23 cellular contexts compared by ENCODE assay signal in the genomic region with DNA sequence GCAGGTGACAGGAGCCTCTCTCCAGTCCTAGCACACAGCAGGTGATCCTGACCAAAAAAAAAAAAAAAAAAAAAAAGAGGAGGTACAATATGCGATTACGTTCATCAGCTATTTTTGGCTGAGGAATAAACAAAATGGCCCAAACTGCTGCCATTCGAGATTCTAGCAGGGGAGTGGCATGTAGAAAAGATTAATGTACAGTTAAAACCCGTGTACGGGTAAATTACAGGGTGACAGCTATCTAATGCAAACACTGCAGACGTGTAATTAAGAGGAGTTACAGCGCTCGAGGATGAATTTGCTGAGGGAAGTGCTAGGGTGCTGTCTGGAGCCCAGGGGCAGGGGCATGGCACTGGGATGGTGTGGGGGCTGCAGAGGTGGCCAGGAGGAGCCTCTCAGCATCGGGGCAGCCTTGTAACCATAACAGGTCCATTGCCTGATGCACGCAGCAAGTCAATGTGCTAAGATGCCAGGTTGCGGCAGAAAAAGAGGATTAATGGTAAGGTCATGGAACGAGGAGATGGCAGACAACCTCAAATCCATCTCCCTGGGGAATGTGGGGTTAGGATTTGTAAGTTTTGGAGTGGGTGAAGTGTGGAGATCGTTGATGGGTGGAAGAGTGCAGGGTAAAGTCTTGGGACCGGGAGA. TPM values are rescaled to one million over a fixed set of nuclear protein-coding genes. Genes with fewer than 3 reads are reported as not detected.
DNase-seq lines count a peak whose midpoint lies in the region; ATAC-seq, FAIRE-seq and TF ChIP-seq lines count a peak whose summit lies in the region.
"Had no signal": no experiment of that assay in that cellular context is flagged by ENCODE, and none has a peak within 500 bp of the region (broad histone marks: within the 10 kb centered on the region; RNA-seq: fewer than 3 reads in every experiment).

No MANE protein-coding gene starts in this region.

- peak overlapping the region; percentile 70 to 80 for H3K4me2 ChIP-seq in H1 (ENCODE audit: insufficient read depth in 1 of 2, low read depth in 2 of 2, low read length in 2 of 2)

- H3K4me3 ChIP-seq in heart left ventricle (no peak overlapping the region), H1 (ENCODE audit: extremely low read depth in 1 of 4, insufficient read depth in 2 of 4, low read depth in 3 of 4, low read length in 4 of 4) (peak overlapping the region in 1 of 4 experiments; percentile 41; a peak in 1 of 8 replicates)
- H3K4me3 ChIP-seq in CD4-positive, alpha-beta memory T cell (ENCODE audit: low read length in 2 of 2): no peak overlapping the region
- H3K4me3 ChIP-seq: ascending aorta, GM12878, vagina had no signal

- H2BK120ac ChIP-seq in H1 (replicated peaks; ENCODE audit: low read depth, low read length): peak overlapping the region; percentile 91

- peaks cover 0 to 3% (median 0%) of the 10 kb centered on the region in 4 donors for H3K4me1 Mint-ChIP-seq in CD4-positive, alpha-beta memory T cell
- H3K4me1 Mint-ChIP-seq: CD8-positive, alpha-beta memory T cell; memory B cell had no signal

- TF ChIP-seq POLR2A in heart left ventricle (IDR thresholded peaks at IDR 0.05) (no peak), H1 (IDR thresholded peaks at IDR 0.05; ENCODE audit: control extremely low read depth in 1 of 2, low read depth in 2 of 2, low read length in 2 of 2) (no peak)

- peak overlapping the region; percentile 87 for H3K4ac ChIP-seq in H1 (replicated peaks; ENCODE audit: insufficient read length, low read depth, low read length)

- no peak for TF ChIP-seq RAD21 in H1 (IDR thresholded peaks at IDR 0.05 in 1 of 2, conservative IDR thresholded peaks at IDR 0.05 in 1 of 2; ENCODE audit: low read depth in 2 of 2, low read length in 2 of 2)

- no peak overlapping the region for H3K56ac ChIP-seq in H1 (replicated peaks; ENCODE audit: insufficient read length, low read depth, low read length)

- FAIRE-seq in H1 (lab: Jason Lieb, UNC): no peak
- FAIRE-seq: GM12878 had no signal

- no peaks in the 10 kb centered on the region for H3K36me3 Mint-ChIP-seq in CD4-positive, alpha-beta memory T cell
- H3K36me3 Mint-ChIP-seq: CD8-positive, alpha-beta memory T cell; memory B cell; natural killer cell treated with Interleukin-12 subunit alpha and Interleukin-12 subunit beta and Interleukin-15 and Interleukin-18, amount 100 ng/mL, for 72 hours had no signal

- H3K4me3 Mint-ChIP-seq in CD4-positive, alpha-beta memory T cell: no peak overlapping the region
- H3K4me3 Mint-ChIP-seq: CD8-positive, alpha-beta memory T cell; memory B cell; natural killer cell treated with Interleukin-12 subunit alpha and Interleukin-12 subunit beta and Interleukin-15 and Interleukin-18, amount 100 ng/mL, for 72 hours had no signal

- ATAC-seq in heart left ventricle (no peak), GM21526 (IDR thresholded peaks at IDR 0.05; ENCODE audit: low FRiP score, unreplicated experiment) (no peak), HG03159 (IDR thresholded peaks at IDR 0.05; ENCODE audit: unreplicated experiment) (no peak)
- ATAC-seq: activated CD4-positive, CD25-positive, alpha-beta regulatory T cell treated with anti-CD3 and anti-CD28 coated beads, Interleukin-2, amount 50 U/mL, for 24 hours; GM12878; natural killer cell treated with Interleukin-12 subunit alpha and Interleukin-12 subunit beta and Interleukin-15 and Interleukin-18, amount 100 ng/mL, for 72 hours had no signal

- H3K9me3 ChIP-seq in heart left ventricle: no peaks in the 10 kb centered on the region
- H3K9me3 ChIP-seq in H1 (ENCODE audit: insufficient read depth in 2 of 2, low read depth in 1 of 2, low read length in 1 of 2): no peaks in the 10 kb centered on the region
- no peaks in the 10 kb centered on the region for H3K9me3 ChIP-seq in CD4-positive, alpha-beta memory T cell (ENCODE audit: control insufficient read depth in 1 of 2, low read length in 2 of 2)
- H3K9me3 ChIP-seq: ascending aorta, vagina had no signal

- H2BK20ac ChIP-seq in H1 (ENCODE audit: low read length): peak overlapping the region; percentile 67

- no peak overlapping the region for H2AFZ ChIP-seq in H1 (ENCODE audit: low read length)

- H4K8ac ChIP-seq in H1 (ENCODE audit: extremely low read depth, insufficient read depth, low read length): no peak overlapping the region

- H2AK5ac ChIP-seq in H1 (ENCODE audit: low read depth, low read length): peak overlapping the region; percentile 44; the same call in 1 of the 2 replicates

- no peaks in the 10 kb centered on the region for H3K9me3 Mint-ChIP-seq in CD4-positive, alpha-beta memory T cell
- H3K9me3 Mint-ChIP-seq: memory B cell; natural killer cell treated with Interleukin-12 subunit alpha and Interleukin-12 subunit beta and Interleukin-15 and Interleukin-18, amount 100 ng/mL, for 72 hours had no signal

- H3K27me3 ChIP-seq in heart left ventricle (peaks cover 0 to 30% (median 2%) of the 10 kb centered on the region in 9 donors), H1 (replicated peaks in 1 of 4; ENCODE audit: control insufficient read depth in 3 of 4, extremely low read depth in 1 of 4, insufficient read depth in 3 of 4, low read length in 3 of 4) (no peaks in the 10 kb centered on the region)
- H3K27me3 ChIP-seq in CD4-positive, alpha-beta memory T cell (ENCODE audit: insufficient read depth, low read length): no peaks in the 10 kb centered on the region
- H3K27me3 ChIP-seq: ascending aorta, vagina had no signal

- H2BK5ac ChIP-seq in H1 (ENCODE audit: low read depth, low read length): peak overlapping the region; percentile 96; the same call in 1 of the 2 replicates

- no peak overlapping the region for H3K23ac ChIP-seq in H1 (ENCODE audit: insufficient read length)

- H4K5ac ChIP-seq in H1 (ENCODE audit: insufficient read length, low read depth, low read length): no peak overlapping the region

- no peaks in the 10 kb centered on the region for H3K4me1 ChIP-seq in heart left ventricle
- H3K4me1 ChIP-seq in H1 (replicated peaks in 1 of 4; ENCODE audit: control insufficient read depth in 3 of 4, insufficient read depth in 4 of 4, low read length in 3 of 4): peaks cover 7 to 32% (median 20%) of the 10 kb centered on the region in 4 experiments
- no peaks in the 10 kb centered on the region for H3K4me1 ChIP-seq in CD4-positive, alpha-beta memory T cell (ENCODE audit: insufficient read depth, low read length)
- H3K4me1 ChIP-seq: ascending aorta, vagina had no signal

- H2BK15ac ChIP-seq in H1 (ENCODE audit: low read length): peak overlapping the region; percentile 83; the same call in 1 of the 2 replicates

- no peak overlapping the region for H3K9ac ChIP-seq in H1 (replicated peaks in 1 of 4; ENCODE audit: extremely low read depth in 1 of 4, low read depth in 3 of 4, low read length in 3 of 4)

- intact Hi-C loops in cardiac septum (cut with DNase I): no loop called here
- intact Hi-C loops in heart left ventricle (cut with DNase I): no loop called here
- intact Hi-C loops in CD4-positive, alpha-beta memory T cell (cut with micrococcal nuclease): no loop called here

- 54 to 61% (median 59%) methylated on average over 14 of the region's 14 CpGs for WGBS in heart left ventricle, 4 donors
- WGBS in H1 (ENCODE audit: extremely low coverage in 1 of 2, insufficient coverage in 1 of 2, insufficient read length in 1 of 2, insufficient replicate concordance in 2 of 2, low coverage in 1 of 2, low lambda C conversion rate in 2 of 2, missing lambda C conversion rate in 1 of 2), 2 experiments: 77% methylated on average over 12 of the region's 14 CpGs; no CpG with 5 or more reads in 1 of the 2 experiments

- no peak overlapping the region for H3K14ac ChIP-seq in H1 (ENCODE audit: insufficient read length)

- DNase-seq in cardiac septum (ENCODE audit: low spot score) (peak; percentile 36), heart left ventricle (no peak), NCI-H2227 (lab: John Stamatoyannopoulos, UW; ENCODE audit: unreplicated experiment) (peak; percentile 97), H1 (ENCODE audit: low read depth in 1 of 2, low spot score in 2 of 2) (no peak), HT-29 (ENCODE audit: low spot score) (no peak)
- DNase-seq in CD4-positive, alpha-beta memory T cell: no peak
- DNase-seq: activated naive CD4-positive, alpha-beta T cell; CD8-positive, alpha-beta memory T cell; cortex of kidney; Karpas-422; NCI-H2029 treated with DMSO at 0.1 percent for 48 hours; OCI-M1; stimulated activated CD4-positive, alpha-beta T cell treated with anti-CD3 and anti-CD28 coated beads, Interleukin-15, amount 100 ng/mL, for 24 hours had no signal

- peak overlapping the region; percentile 97 for H3K18ac ChIP-seq in H1 (ENCODE audit: extremely low read depth, low read length)

- peaks cover 0 to 4% of the 10 kb centered on the region in 2 experiments; a peak in 2 of 4 replicates for H3K79me2 ChIP-seq in H1 (ENCODE audit: control insufficient read depth in 1 of 2, insufficient read depth in 2 of 2, low read length in 2 of 2)

- peak overlapping the region; percentile 91 for H4K91ac ChIP-seq in H1 (replicated peaks; ENCODE audit: insufficient read length, low read length)

- peak overlapping the region; percentile 70 for H2BK12ac ChIP-seq in H1 (ENCODE audit: low read depth, low read length)

- H3K27ac ChIP-seq in heart left ventricle: no peak overlapping the region
- H3K27ac ChIP-seq in H1 (ENCODE audit: low read depth, low read length): no peak overlapping the region
- H3K27ac ChIP-seq in CD4-positive, alpha-beta memory T cell (ENCODE audit: low read depth, low read length): no peak overlapping the region
- H3K27ac ChIP-seq: ascending aorta, epithelial cell of prostate, vagina had no signal

- peaks cover under 1% of the 10 kb centered on the region; the same call in 1 of the 2 replicates for H3K23me2 ChIP-seq in H1 (ENCODE audit: low read depth, low read length)

- no peak for TF ChIP-seq CTCF in heart left ventricle (IDR thresholded peaks at IDR 0.05)
- no peak for TF ChIP-seq CTCF in H1 (IDR thresholded peaks at IDR 0.05; ENCODE audit: control extremely low read depth in 1 of 3, insufficient read depth in 1 of 3, low read depth in 1 of 3, low read length in 3 of 3)

- H3K27ac Mint-ChIP-seq in CD4-positive, alpha-beta memory T cell: no peak overlapping the region
- H3K27ac Mint-ChIP-seq: CD8-positive, alpha-beta memory T cell; memory B cell; natural killer cell treated with Interleukin-12 subunit alpha and Interleukin-12 subunit beta and Interleukin-15 and Interleukin-18, amount 100 ng/mL, for 72 hours had no signal

- H3K36me3 ChIP-seq in heart left ventricle: no peaks in the 10 kb centered on the region
- no peaks in the 10 kb centered on the region for H3K36me3 ChIP-seq in H1 (ENCODE audit: control insufficient read depth in 2 of 4, insufficient read depth in 4 of 4, low read length in 3 of 4)
- H3K36me3 ChIP-seq in CD4-positive, alpha-beta memory T cell (ENCODE audit: insufficient read depth, low read length): no peaks in the 10 kb centered on the region
- H3K36me3 ChIP-seq: ascending aorta, vagina had no signal

- CTCF ChIA-PET in H1 (lab: Charles Lee; ENCODE audit: partially characterized antibody): interaction anchor here (0.6 to 2.0 kb wide), 5 partner anchors 9 to 53 kb away, joined by 3 to 12 read pairs (median 3); no protein-coding TSS in a partner anchor
- CTCF ChIA-PET in CD4-positive, alpha-beta memory T cell (lab: Charles Lee; ENCODE audit: partially characterized antibody): no interaction called here

- no peaks in the 10 kb centered on the region for H4K20me1 ChIP-seq in H1 (replicated peaks in 1 of 2; ENCODE audit: control insufficient read depth in 1 of 2, insufficient read depth in 2 of 2, low read length in 2 of 2)

- no peak for TF ChIP-seq EP300 in H1 (IDR thresholded peaks at IDR 0.05; ENCODE audit: borderline replicate concordance in 1 of 2, low read depth in 2 of 2, low read length in 2 of 2)

- peaks cover 7 to 16% of the 10 kb centered on the region in 2 donors for H3K27me3 Mint-ChIP-seq in CD4-positive, alpha-beta memory T cell
- H3K27me3 Mint-ChIP-seq: memory B cell had no signal

- no peaks in the 10 kb centered on the region; the same call in none of the 2 replicates for H3K79me1 ChIP-seq in H1 (ENCODE audit: low read depth, low read length)

- POLR2A ChIA-PET in H1 (lab: Charles Lee; ENCODE audit: partially characterized antibody): interaction anchor here (0.7 to 2.0 kb wide), 7 partner anchors 9 to 454 kb away, joined by 3 to 8 read pairs (median 3); no protein-coding TSS in a partner anchor
- POLR2A ChIA-PET in CD4-positive, alpha-beta memory T cell (lab: Charles Lee; ENCODE audit: partially characterized antibody): no interaction called here

RNA-seq across cellular contexts. Expression of a gene that starts 17.4 kb away (rescaled TPM):
- total RNA-seq in cardiac septum (0.27 TPM), heart left ventricle (under 1 TPM in 6 of 9 donors, not detected in 3; 0.12 to 0.88 (median 0.27) TPM)
- polyA plus RNA-seq in heart left ventricle (under 1 TPM; 0.10 to 0.15 TPM), H1 (2011; rRNA removed) (28.2 and 31.7 TPM in 2 replicates)
- 9.9 and 10.8 TPM in 2 replicates for total RNA-seq in H1 (2021; fragmentation: NEBNext Ultra II Directional; extraction: Animal tissue kit (Norgen Biotek cat#: 25700))
- polyA plus RNA-seq in H1 (2011; cell fraction: cytosol; rRNA removed): 18.3 TPM
- polyA plus RNA-seq in H1 (2011; cell fraction: nucleus; rRNA removed): 17.5 TPM
- polyA plus RNA-seq in H1 (2012, experiment 1 of 2): 8.5 to 16.5 TPM (median 13.2 TPM) in 4 replicates
- polyA plus RNA-seq in H1 (2012, experiment 2 of 2): 13.0 TPM
- 28.1 TPM for polyA plus RNA-seq in H1 (2013, experiment 1 of 2)
- polyA plus RNA-seq in H1 (2013, experiment 2 of 2): 23.8 TPM
- polyA minus RNA-seq in H1 (2011; rRNA and poly(A)+ RNA removed): 4.3 and 4.8 TPM in 2 replicates
- 12.9 TPM for polyA minus RNA-seq in H1 (2011; cell fraction: cytosol; rRNA and poly(A)+ RNA removed)
- 8.1 TPM for polyA minus RNA-seq in H1 (2011; cell fraction: nucleus; rRNA and poly(A)+ RNA removed)
- total RNA-seq in HT-29 (2014; rRNA removed; shearing (Covaris generic)): not detected in 2 replicates
- not detected for total RNA-seq in CD4-positive, alpha-beta memory T cell
- polyA plus RNA-seq in CD4-positive, alpha-beta memory T cell: not detected
- total RNA-seq: ascending aorta; CD8-positive, alpha-beta memory T cell; GM12878; natural killer cell treated with Interleukin-12 subunit alpha and Interleukin-12 subunit beta and Interleukin-15 and Interleukin-18, amount 100 ng/mL, for 72 hours had no signal
- polyA plus RNA-seq: AG04450; CD8-positive, alpha-beta memory T cell had no signal

Comparison
In these comparisons a context has a peak if more than half of its experiments do, and no peak if none do; other contexts are left out.
1. DNase-seq: peak in cardiac septum (single experiment) and NCI-H2227 (single experiment); none in heart left ventricle (0 of 5), H1 (0 of 2), HT-29 (single experiment) and CD4-positive, alpha-beta memory T cell (0 of 5).